8 cellular contexts compared by ENCODE assay signal in the genomic region with DNA sequence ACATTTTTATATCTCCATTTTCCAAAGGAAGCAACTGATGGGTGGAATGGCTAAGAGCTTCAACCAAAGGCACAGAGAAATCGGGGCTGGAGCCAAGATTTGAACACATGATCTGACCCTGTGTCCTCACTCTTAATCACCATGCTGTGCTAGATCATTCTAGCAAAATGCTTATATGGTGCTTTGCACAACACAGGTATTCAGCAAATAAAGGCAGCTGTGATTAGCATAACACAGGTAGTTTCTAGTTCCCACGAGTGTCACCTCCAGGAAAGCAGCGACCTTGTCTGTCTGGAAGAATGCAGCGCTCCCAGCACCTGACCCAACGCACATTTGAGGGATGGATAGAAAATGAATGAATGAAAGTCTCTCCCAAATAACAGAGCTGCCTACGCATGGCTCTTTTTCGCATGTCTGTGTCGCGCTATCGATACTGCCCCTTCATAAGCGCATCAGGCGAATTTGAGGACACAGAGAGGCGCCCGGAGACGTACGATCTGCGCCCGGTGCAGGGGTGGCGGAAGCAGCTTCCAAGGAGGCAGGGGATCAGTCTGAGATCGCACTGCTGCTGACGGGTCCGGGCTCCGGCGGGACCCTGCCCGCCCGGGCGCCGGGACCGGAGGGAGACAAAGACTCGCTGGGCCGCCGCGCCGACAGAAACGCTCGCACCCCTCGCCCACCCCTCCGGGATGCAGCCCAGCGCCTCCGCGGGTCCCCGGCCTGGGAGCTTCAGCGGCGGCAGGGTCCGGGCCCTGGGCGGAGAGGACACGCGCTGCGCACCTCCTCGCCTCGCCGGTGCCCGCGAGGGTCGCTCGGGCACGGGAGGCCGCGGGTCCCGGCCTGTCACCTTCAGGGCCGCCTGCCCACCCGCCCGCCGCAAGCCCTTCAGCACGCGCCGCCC. TPM values are rescaled to one million over a fixed set of nuclear protein-coding genes. Genes with fewer than 3 reads are reported as not detected.
DNase-seq lines count a peak whose midpoint lies in the region; TF ChIP-seq lines count a peak whose summit lies in the region.
"Had no signal": no experiment of that assay in that cellular context is flagged by ENCODE, and none has a peak within 500 bp of the region (broad histone marks: within the 10 kb centered on the region; RNA-seq: fewer than 3 reads in every experiment).

No MANE protein-coding gene starts in this region.

- DNase-seq in GM12865 (ENCODE audit: low read depth): peak; percentile 63
- peak; percentile 91 for DNase-seq in GM23248
- DNase-seq in MM.1S: peak; percentile 35
- no peak for DNase-seq in smooth muscle cell (lab: John Stamatoyannopoulos, UW; ENCODE audit: unreplicated experiment)
- DNase-seq in NCI-H345 treated with DMSO at 0.1 percent for 48 hours (lab: John Stamatoyannopoulos, UW; ENCODE audit: unreplicated experiment): no peak

- H3K27ac ChIP-seq in GM23248 (peak overlapping the region; percentile 79), MM.1S (ENCODE audit: low read length) (peak overlapping the region; percentile 24; the same call in 1 of the 2 replicates), angular gyrus (ENCODE audit: low read depth, low read length) (peak overlapping the region; percentile 17), iPS-18a (ENCODE audit: low read length) (no peak overlapping the region), smooth muscle cell (ENCODE audit: low read depth) (peak overlapping the region; percentile 42)

- H3K36me3 ChIP-seq in GM23248 (ENCODE audit: low read depth) (no peaks in the 10 kb centered on the region), MM.1S (replicated peaks; ENCODE audit: insufficient read depth, low read length) (no peaks in the 10 kb centered on the region), iPS-18a (ENCODE audit: control insufficient read depth, low read depth, low read length) (no peaks in the 10 kb centered on the region), smooth muscle cell (ENCODE audit: low read depth) (no peaks in the 10 kb centered on the region)

- H3K4me1 ChIP-seq in GM23248 (ENCODE audit: insufficient read depth) (peaks cover 20% of the 10 kb centered on the region), MM.1S (ENCODE audit: low read length) (peaks cover 6% of the 10 kb centered on the region; the same call in 1 of the 2 replicates), iPS-18a (ENCODE audit: control insufficient read depth, low read depth, low read length) (peaks cover 8% of the 10 kb centered on the region), smooth muscle cell (ENCODE audit: low read depth) (peaks cover 11% of the 10 kb centered on the region)

- 1 to 3% methylated on average over 41 to 54 of the region's 67 CpGs for WGBS in GM23248 (ENCODE audit: low coverage in 1 of 2, low lambda C conversion rate in 2 of 2, missing lambda C conversion rate in 2 of 2), 2 experiments
- 2% methylated on average over 42 of the region's 67 CpGs for WGBS in smooth muscle cell (ENCODE audit: low lambda C conversion rate)

- in situ Hi-C loops in GM23248 (cut with MboI): no loop called here

- H2AFZ ChIP-seq in GM23248 (peak overlapping the region; percentile 63), MM.1S (ENCODE audit: low read length) (peak overlapping the region; percentile 6; the same call in 1 of the 2 replicates), smooth muscle cell (ENCODE audit: low read depth) (peak overlapping the region; percentile 81)

- H3K4me3 ChIP-seq in GM12865 (ENCODE audit: low read depth, low read length): peak overlapping the region; percentile 79
- peak overlapping the region; percentile 86 for H3K4me3 ChIP-seq in GM23248
- peak overlapping the region; percentile 71 for H3K4me3 ChIP-seq in MM.1S (ENCODE audit: low read length)
- H3K4me3 ChIP-seq in iPS-18a (ENCODE audit: low read length): peak overlapping the region; percentile 91
- peak overlapping the region; percentile 92 for H3K4me3 ChIP-seq in smooth muscle cell

- H3K27me3 ChIP-seq in GM23248 (replicated peaks; ENCODE audit: insufficient read depth) (no peaks in the 10 kb centered on the region), MM.1S (replicated peaks; ENCODE audit: insufficient read depth, low read length) (no peaks in the 10 kb centered on the region), iPS-18a (ENCODE audit: control insufficient read depth, insufficient read depth, low read length) (no peaks in the 10 kb centered on the region), smooth muscle cell (ENCODE audit: low read depth) (no peaks in the 10 kb centered on the region)

- TF ChIP-seq CTCF in GM12865 (IDR thresholded peaks at IDR 0.05; ENCODE audit: insufficient read depth, low read depth, low read length, missing control alignments) (no peak), MM.1S (IDR thresholded peaks at IDR 0.05; ENCODE audit: low read length) (no peak), smooth muscle cell (IDR thresholded peaks at IDR 0.05; ENCODE audit: borderline replicate concordance, insufficient read depth, poor library complexity, severe bottlenecking) (no peak)

- H3K79me2 ChIP-seq in GM23248 (ENCODE audit: insufficient read depth) (peaks cover 50% of the 10 kb centered on the region), MM.1S (ENCODE audit: low read length) (peaks cover 54% of the 10 kb centered on the region), smooth muscle cell (ENCODE audit: low read depth) (peaks cover 54% of the 10 kb centered on the region)

- peak overlapping the region; percentile 94 for H3K4me2 ChIP-seq in GM23248 (ENCODE audit: unreplicated experiment)
- H3K4me2 ChIP-seq in MM.1S (ENCODE audit: low read depth, low read length): peak overlapping the region; percentile 96
- H3K4me2 ChIP-seq in smooth muscle cell: peak overlapping the region; percentile 100

- H3K9me3 ChIP-seq in GM23248 (ENCODE audit: low read depth) (no peaks in the 10 kb centered on the region), MM.1S (replicated peaks; ENCODE audit: insufficient read depth, low read length) (no peaks in the 10 kb centered on the region), iPS-18a (ENCODE audit: control insufficient read depth, low read depth, low read length) (no peaks in the 10 kb centered on the region), smooth muscle cell (replicated peaks; ENCODE audit: low read depth) (no peaks in the 10 kb centered on the region)

- H4K20me1 ChIP-seq in GM23248 (ENCODE audit: insufficient read depth): no peaks in the 10 kb centered on the region
- 0 out of 2 replicates have a peak, but pooled peaks cover 5% of the 10 kb centered on the region for H4K20me1 ChIP-seq in MM.1S (ENCODE audit: insufficient read depth, low read length)
- peaks cover 51% of the 10 kb centered on the region for H4K20me1 ChIP-seq in smooth muscle cell (ENCODE audit: low read depth)

- peaks cover 16% of the 10 kb centered on the region for H3F3A ChIP-seq in GM23248 (ENCODE audit: insufficient read depth)
- no peaks in the 10 kb centered on the region for H3F3A ChIP-seq in MM.1S (ENCODE audit: insufficient read depth, low read length)
- no peaks in the 10 kb centered on the region for H3F3A ChIP-seq in smooth muscle cell (ENCODE audit: low read depth)

- H3K9ac ChIP-seq in GM23248 (peak overlapping the region; percentile 79), MM.1S (ENCODE audit: low read length) (peak overlapping the region; percentile 81), iPS-18a (ENCODE audit: low read length) (peak overlapping the region; percentile 79), smooth muscle cell (ENCODE audit: low read depth) (peak overlapping the region; percentile 79)

- no peaks in the 10 kb centered on the region for H3K9me2 ChIP-seq in GM23248 (ENCODE audit: insufficient read depth)
- H3K9me2 ChIP-seq in MM.1S (replicated peaks; ENCODE audit: insufficient read depth, low read length): no peaks in the 10 kb centered on the region

RNA-seq across cellular contexts. Expression of gene EPS15L1, which starts 0.6 kb away (rescaled TPM):
- total RNA-seq in GM23248 (2014; rRNA removed; shearing (Covaris generic)): 3.1 and 9.0 TPM in 2 replicates
- polyA plus RNA-seq in GM23248 (2016; fragmentation: Nextera tagmentation; extraction: Ambion mirVana): 23.4 and 28.6 TPM in 2 replicates
- total RNA-seq in smooth muscle cell: 12.8 and 16.0 TPM in 2 replicates
- polyA plus RNA-seq in smooth muscle cell: 15.6 and 18.8 TPM in 2 replicates

RNA-seq across cellular contexts. Expression of gene CALR3, which starts 24.8 kb away (rescaled TPM):
- total RNA-seq in GM23248 (2014; rRNA removed; shearing (Covaris generic)): not detected in 2 replicates
- not detected in 2 replicates for polyA plus RNA-seq in GM23248 (2016; fragmentation: Nextera tagmentation; extraction: Ambion mirVana)
- total RNA-seq in smooth muscle cell: not detected in 2 replicates
- polyA plus RNA-seq in smooth muscle cell: not detected in 2 replicates
- total RNA-seq: dermis microvascular lymphatic vessel endothelial cell had no signal

RNA-seq across cellular contexts. Expression of gene C19orf44, which starts 25.0 kb away (rescaled TPM):
- 4.2 and 5.1 TPM in 2 replicates for total RNA-seq in GM23248 (2014; rRNA removed; shearing (Covaris generic))
- 2.4 and 3.5 TPM in 2 replicates for polyA plus RNA-seq in GM23248 (2016; fragmentation: Nextera tagmentation; extraction: Ambion mirVana)
- total RNA-seq in smooth muscle cell: 3.3 and 3.9 TPM in 2 replicates
- 2.5 and 3.4 TPM in 2 replicates for polyA plus RNA-seq in smooth muscle cell

Comparison
In these comparisons a context has a peak if more than half of its experiments do, and no peak if none do; other contexts are left out.
1. DNase-seq: peak in GM12865 (single experiment), GM23248 (single experiment) and MM.1S (single experiment); none in smooth muscle cell (single experiment) and NCI-H345 treated with DMSO at 0.1 percent for 48 hours (single experiment).
2. H2AFZ ChIP-seq: peak in every context shown above with its lines; median percentile 81 in smooth muscle cell; 63 in GM23248; 6 in MM.1S.
3. Peak in every context shown above with its lines, with median percentiles within 50 percentile points of each other: H3K4me3 ChIP-seq, H3K4me2 ChIP-seq and H3K9ac ChIP-seq.